Comparison of ENCODE assay signal across 1 cellular context in genomic region chr7:117793496-117793895, GRCh38.
TF ChIP-seq lines count a peak whose summit lies in the region.

No MANE protein-coding gene starts in this region.

TF ChIP-seq in H1, 55 proteins besides CTCF, POLR2A, EP300 and RAD21 (continued from another document):
- no peak for TF ChIP-seq CHD7 (IDR thresholded peaks at IDR 0.05; ENCODE audit: insufficient replicate concordance, low read length)
- no peak for TF ChIP-seq CBX8 (IDR thresholded peaks at IDR 0.05; ENCODE audit: borderline replicate concordance, low read depth, low read length)
- TF ChIP-seq FOSL1 (IDR thresholded peaks at IDR 0.05; ENCODE audit: insufficient read depth, low read depth, low read length), result no peak
